10 cellular contexts compared by ENCODE assay signal in the genomic region with DNA sequence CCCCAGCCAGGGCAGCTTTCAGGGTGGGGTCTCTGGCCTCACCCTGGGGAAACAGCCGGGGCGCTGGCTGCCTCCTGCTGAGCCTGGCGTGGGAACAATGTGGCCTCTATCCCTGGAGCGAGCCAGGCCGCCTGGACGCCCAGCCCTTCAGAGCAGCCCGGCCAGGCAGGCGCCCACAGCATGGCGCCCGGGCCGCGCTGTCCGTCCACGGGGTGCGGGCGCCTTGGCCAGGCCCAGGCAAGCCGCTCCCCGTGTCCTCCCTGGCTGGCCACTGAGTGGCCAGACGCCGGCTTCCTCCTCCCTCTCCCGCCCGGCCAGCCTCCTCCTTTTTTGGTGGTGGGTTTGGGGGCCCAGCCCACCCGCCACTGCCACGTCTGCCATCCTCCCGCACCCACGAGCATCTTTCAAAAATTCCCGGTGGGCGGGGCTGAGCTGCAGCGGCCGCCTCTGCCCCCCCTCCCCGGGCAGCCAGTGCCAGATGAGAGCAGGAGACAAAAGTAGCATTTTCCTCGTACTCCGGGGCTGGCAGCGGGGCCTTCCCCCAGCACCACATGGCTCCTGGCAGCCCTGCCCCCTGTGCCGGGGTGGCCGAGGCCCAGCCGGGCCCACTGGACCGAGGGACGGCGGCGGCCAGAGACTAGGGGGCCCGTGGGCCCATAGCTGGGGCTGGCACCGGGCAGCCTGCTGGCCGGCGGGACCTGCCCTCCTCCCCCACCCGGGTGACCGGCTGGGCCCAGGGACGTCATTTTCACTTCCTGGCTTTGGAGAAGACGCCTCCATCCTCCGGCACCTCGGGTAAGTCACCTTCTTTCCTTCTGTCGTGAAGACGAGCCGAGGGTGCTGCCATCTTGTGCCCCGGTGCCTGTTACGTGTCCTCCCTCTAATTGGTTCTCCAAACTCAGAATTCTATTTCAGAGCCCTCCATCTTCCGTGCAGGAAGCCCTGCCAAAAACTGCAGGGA.
A peak's percentile ranks its signal among the peaks of the same experiment; 100 is the strongest.
DNase-seq lines count a peak whose midpoint lies in the region; ATAC-seq and TF ChIP-seq lines count a peak whose summit lies in the region.
"Had no signal": no experiment of that assay in that cellular context is flagged by ENCODE, and none has a peak within 500 bp of the region (broad histone marks: within the 10 kb centered on the region; RNA-seq: fewer than 3 reads in every experiment).

No MANE protein-coding gene starts in this region.

- no peaks in the 10 kb centered on the region for H3K36me3 Mint-ChIP-seq in activated CD4-positive, alpha-beta T cell treated with anti-CD3 and anti-CD28 coated beads for 36 hours (ENCODE audit: low read depth)

- H3K27ac ChIP-seq in HEK293 (ENCODE audit: extremely low read depth, low read depth, low read length) = 0 out of 2 replicates have a peak overlapping the region, but pooled peaks have one; percentile 27
- H3K27ac ChIP-seq in stomach smooth muscle (ENCODE audit: low read length) = peak overlapping the region; percentile 97
- H3K27ac ChIP-seq: cardiac muscle cell, HL-60 had no signal

- no peaks in the 10 kb centered on the region for H3K27me3 ChIP-seq in stomach smooth muscle (ENCODE audit: control insufficient read depth in 1 of 2, insufficient read depth in 2 of 2, low read length in 2 of 2)

- H3K4me1 ChIP-seq in HEK293 (ENCODE audit: control insufficient read depth, insufficient read depth, low read length) (peaks cover 16% of the 10 kb centered on the region), stomach smooth muscle (ENCODE audit: control insufficient read depth, insufficient read depth, low read length) (peaks cover 89% of the 10 kb centered on the region)

- no peaks in the 10 kb centered on the region for H3K27me3 Mint-ChIP-seq in activated CD4-positive, alpha-beta T cell treated with anti-CD3 and anti-CD28 coated beads for 36 hours

- DNase-seq in T1000 (lab: John Stamatoyannopoulos, UW) = peak; percentile 75
- peak; percentile 86 for DNase-seq in cardiac septum (ENCODE audit: low spot score)
- DNase-seq in activated CD4-positive, alpha-beta T cell treated with anti-CD3 and anti-CD28 coated beads for 36 hours = no peak
- no peak for DNase-seq in activated naive CD4-positive, alpha-beta T cell treated with anti-CD3 and anti-CD28 coated beads, Interleukin-2, amount 50 U/mL, for 16 hours
- no peak for DNase-seq in NCI-H146 treated with DMSO at 0.1 percent for 48 hours (lab: John Stamatoyannopoulos, UW; ENCODE audit: unreplicated experiment)
- DNase-seq in HuH-7 (ENCODE audit: low spot score) = no peak

- POLR2A ChIA-PET in HEK293 (lab: Yijun Ruan, JAX) = no interaction called here
- POLR2A ChIA-PET in activated CD4-positive, alpha-beta T cell treated with anti-CD3 and anti-CD28 coated beads for 36 hours (lab: Charles Lee) = no interaction called here

- CTCF ChIA-PET in HEK293 (lab: Yijun Ruan, JAX) = interaction anchor here (2.4 to 4.9 kb wide), 2 partner anchors 74 to 85 kb away, joined by 14 to 24 read pairs; no protein-coding TSS in a partner anchor
- CTCF ChIA-PET in activated CD4-positive, alpha-beta T cell treated with anti-CD3 and anti-CD28 coated beads for 36 hours (lab: Charles Lee) = interaction anchor here (1.1 kb wide), 1 partner anchor 37 kb away, joined by 3 read pairs; no protein-coding TSS in a partner anchor

- H3K9me3 Mint-ChIP-seq in activated CD4-positive, alpha-beta T cell treated with anti-CD3 and anti-CD28 coated beads for 36 hours (ENCODE audit: low read depth) = no peaks in the 10 kb centered on the region

- H3K4me1 Mint-ChIP-seq in activated CD4-positive, alpha-beta T cell treated with anti-CD3 and anti-CD28 coated beads for 36 hours = peaks cover 7% of the 10 kb centered on the region

- H3K9me3 ChIP-seq in HEK293 (ENCODE audit: control insufficient read depth, insufficient read depth, low read depth, low read length) (no peaks in the 10 kb centered on the region), stomach smooth muscle (ENCODE audit: control insufficient read depth in 2 of 2, low read length in 2 of 2) (no peaks in the 10 kb centered on the region)

- TF ChIP-seq CTCF in HEK293 (tag by site-specific recombination; IDR thresholded peaks at IDR 0.05) = peak; percentile 34; the same call in 1 of the 2 replicates

- peaks cover 5 to 21% of the 10 kb centered on the region in 2 experiments; a peak in 1 of 3 replicates for H3K36me3 ChIP-seq in HEK293 (ENCODE audit: control insufficient read depth in 2 of 2, insufficient read depth in 1 of 2, low read length in 2 of 2)
- H3K36me3 ChIP-seq in stomach smooth muscle (ENCODE audit: control insufficient read depth in 2 of 2, insufficient read depth in 2 of 2, low read length in 2 of 2) = peaks cover 2 to 5% of the 10 kb centered on the region in 2 donors
- H3K36me3 ChIP-seq: cardiac muscle cell had no signal

- peak overlapping the region; percentile 72 to 75 for H3K9ac ChIP-seq in stomach smooth muscle (ENCODE audit: low read length in 2 of 2)

- no peak overlapping the region for H3K27ac Mint-ChIP-seq in activated CD4-positive, alpha-beta T cell treated with anti-CD3 and anti-CD28 coated beads for 36 hours

- intact Hi-C loops in cardiac septum (cut with DNase I) = no loop called here
- intact Hi-C loops in activated CD4-positive, alpha-beta T cell treated with anti-CD3 and anti-CD28 coated beads for 36 hours (cut with DNase I, micrococcal nuclease) = no loop called here

- H3K4me3 ChIP-seq in HEK293 (ENCODE audit: low read depth, low read length) = no peak overlapping the region
- H3K4me3 ChIP-seq in stomach smooth muscle (ENCODE audit: low read length in 2 of 2) = peak overlapping the region; percentile 56 to 97
- H3K4me3 ChIP-seq: cardiac muscle cell had no signal

- no peak overlapping the region for H3K4me3 Mint-ChIP-seq in activated CD4-positive, alpha-beta T cell treated with anti-CD3 and anti-CD28 coated beads for 36 hours

- ATAC-seq in activated CD4-positive, alpha-beta T cell treated with anti-CD3 and anti-CD28 coated beads for 36 hours = no peak

TF ChIP-seq in HEK293, 187 proteins besides CTCF, POLR2A, EP300 and RAD21 (continues in another document):
- no peak for TF ChIP-seq ZNF10 (tag by site-specific recombination; IDR thresholded peaks at IDR 0.05)
- no peak for TF ChIP-seq ZNF37A (tag by site-specific recombination; IDR thresholded peaks at IDR 0.05)
- TF ChIP-seq ZNF660 (tag by site-specific recombination; IDR thresholded peaks at IDR 0.05) = 0 out of 2 replicates have a peak, but pooled peaks have one; percentile 33
- peak; percentile 88 for TF ChIP-seq KLF1 (tag by site-specific recombination; IDR thresholded peaks at IDR 0.05)
- no peak for TF ChIP-seq PRDM4 (tag by site-specific recombination; IDR thresholded peaks at IDR 0.05)
- peak; percentile 89 for TF ChIP-seq ZBTB8A (tag by site-specific recombination; IDR thresholded peaks at IDR 0.05)
- TF ChIP-seq KLF16 (tag by site-specific recombination; IDR thresholded peaks at IDR 0.05) = peak; percentile 73
- TF ChIP-seq IKZF3 (tag by site-specific recombination; IDR thresholded peaks at IDR 0.05) = no peak
- TF ChIP-seq, protein P1, sequence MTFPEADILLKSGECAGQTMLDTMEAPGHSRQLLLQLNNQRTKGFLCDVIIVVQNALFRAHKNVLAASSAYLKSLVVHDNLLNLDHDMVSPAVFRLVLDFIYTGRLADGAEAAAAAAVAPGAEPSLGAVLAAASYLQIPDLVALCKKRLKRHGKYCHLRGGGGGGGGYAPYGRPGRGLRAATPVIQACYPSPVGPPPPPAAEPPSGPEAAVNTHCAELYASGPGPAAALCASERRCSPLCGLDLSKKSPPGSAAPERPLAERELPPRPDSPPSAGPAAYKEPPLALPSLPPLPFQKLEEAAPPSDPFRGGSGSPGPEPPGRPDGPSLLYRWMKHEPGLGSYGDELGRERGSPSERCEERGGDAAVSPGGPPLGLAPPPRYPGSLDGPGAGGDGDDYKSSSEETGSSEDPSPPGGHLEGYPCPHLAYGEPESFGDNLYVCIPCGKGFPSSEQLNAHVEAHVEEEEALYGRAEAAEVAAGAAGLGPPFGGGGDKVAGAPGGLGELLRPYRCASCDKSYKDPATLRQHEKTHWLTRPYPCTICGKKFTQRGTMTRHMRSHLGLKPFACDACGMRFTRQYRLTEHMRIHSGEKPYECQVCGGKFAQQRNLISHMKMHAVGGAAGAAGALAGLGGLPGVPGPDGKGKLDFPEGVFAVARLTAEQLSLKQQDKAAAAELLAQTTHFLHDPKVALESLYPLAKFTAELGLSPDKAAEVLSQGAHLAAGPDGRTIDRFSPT (tag by site-specific recombination; IDR thresholded peaks at IDR 0.05) = peak; percentile 97
- peak; percentile 85 for TF ChIP-seq EGR2 (tag by site-specific recombination; IDR thresholded peaks at IDR 0.05; ENCODE audit: low read depth)
- no peak for TF ChIP-seq TCF7L2 (IDR thresholded peaks at IDR 0.05; ENCODE audit: borderline replicate concordance, low read depth, low read length)
- no peak; the same call in 1 of the 2 replicates for TF ChIP-seq SP7 (tag by site-specific recombination; IDR thresholded peaks at IDR 0.05)

Comparison
In these comparisons a context has a peak if more than half of its experiments do, and no peak if none do; other contexts are left out.
1. DNase-seq: peak in T1000 (single experiment) and cardiac septum (single experiment); none in activated CD4-positive, alpha-beta T cell treated with anti-CD3 and anti-CD28 coated beads for 36 hours (single experiment), activated naive CD4-positive, alpha-beta T cell treated with anti-CD3 and anti-CD28 coated beads, Interleukin-2, amount 50 U/mL, for 16 hours (single experiment), NCI-H146 treated with DMSO at 0.1 percent for 48 hours (single experiment) and HuH-7 (single experiment).